Comparison of ENCODE assay signal across 10 cellular contexts in the genomic region with DNA sequence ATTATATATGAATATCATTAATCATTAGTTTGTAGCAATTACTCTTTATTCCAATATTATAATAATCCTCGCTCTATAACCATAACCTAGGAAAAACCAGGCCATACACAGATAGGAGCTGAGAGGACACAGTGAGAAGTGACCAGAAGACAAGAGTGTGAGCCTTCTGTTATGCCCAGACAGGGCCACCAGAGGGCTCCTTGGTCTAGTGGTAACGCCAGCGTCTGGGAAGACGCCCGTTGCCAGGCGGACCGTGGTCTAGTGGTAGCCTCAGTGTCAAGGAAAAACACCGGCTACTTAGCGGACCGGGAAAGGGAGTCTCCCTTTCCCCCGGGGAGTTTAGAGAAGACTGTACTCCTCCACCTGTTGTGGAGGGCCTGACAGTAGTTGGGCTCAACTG. TPM values are rescaled to one million over a fixed set of nuclear protein-coding genes. Genes with fewer than 3 reads are reported as not detected.
A peak's percentile ranks its signal among the peaks of the same experiment; 100 is the strongest.
DNase-seq lines count a peak whose midpoint lies in the region; ATAC-seq and TF ChIP-seq lines count a peak whose summit lies in the region.
"Not testable (repeated sequence)": the region's sequence is repeated elsewhere in the genome, so short reads cannot be mapped to it uniquely, and the experiment has no call there.
"Had no signal": no experiment of that assay in that cellular context is flagged by ENCODE, and none has a peak within 500 bp of the region (broad histone marks: within the 10 kb centered on the region; RNA-seq: fewer than 3 reads in every experiment).

No MANE protein-coding gene starts in this region.

- not testable (repeated sequence) for ATAC-seq in Panc1, mucosa of descending colon

- not testable (repeated sequence) for H3K4me3 ChIP-seq in BE2C (ENCODE audit: low read depth, low read length); Panc1 (ENCODE audit: low read depth in 2 of 2, low read length in 2 of 2); mammary epithelial cell (replicated peaks in 1 of 3; ENCODE audit: insufficient read depth in 1 of 3, low read depth in 2 of 3, low read length in 3 of 3); mucosa of descending colon

- dilution Hi-C loops in mammary epithelial cell (cut with HindIII; ENCODE audit: low sequenced_read_pairs), result not testable (repeated sequence)

- H3K4me3 Mint-ChIP-seq in H9; glutamatergic neuron (ENCODE audit: unreplicated experiment): not testable (repeated sequence)

- H4K91ac ChIP-seq in H9 (ENCODE audit: insufficient read length, low read depth, low read length), result not testable (repeated sequence)

- H3K79me2 ChIP-seq in H9 (ENCODE audit: insufficient read depth, low read length); mammary epithelial cell (ENCODE audit: insufficient read depth, low read length): not testable (repeated sequence)

- H3K27ac ChIP-seq in H9 (ENCODE audit: insufficient read length, low read depth, low read length); Panc1 (ENCODE audit: low read length); mammary epithelial cell (ENCODE audit: insufficient read depth, low read depth, low read length): not testable (repeated sequence)

- not testable (repeated sequence) for H3K18ac ChIP-seq in H9 (ENCODE audit: insufficient read length, low read depth, low read length)

- H3K36me3 ChIP-seq in BE2C; Panc1 (ENCODE audit: control insufficient read depth, insufficient read depth, low read length); mammary epithelial cell (ENCODE audit: insufficient read depth, low read length); mucosa of descending colon (ENCODE audit: low read depth): not testable (repeated sequence)

- not testable (repeated sequence) for H3K27me3 ChIP-seq in BE2C; H9 (ENCODE audit: insufficient read depth, low read length); mammary epithelial cell (ENCODE audit: insufficient read depth, low read length)
- peaks cover 14% of the 10 kb centered on the region for H3K27me3 ChIP-seq in Panc1 (ENCODE audit: control insufficient read depth, insufficient read depth, low read length)

- not testable (repeated sequence) for H3K9ac ChIP-seq in H9 (ENCODE audit: extremely low read depth, insufficient read length, low read length); mammary epithelial cell (ENCODE audit: insufficient read depth, low read length)

- H3K79me1 ChIP-seq in H9 (ENCODE audit: insufficient read depth, low read depth, low read length, poor library complexity, severe bottlenecking), result not testable (repeated sequence)

- not testable (repeated sequence) for H3K36me3 Mint-ChIP-seq in H9 (ENCODE audit: insufficient read depth in 1 of 3, low read depth in 3 of 3); glutamatergic neuron (ENCODE audit: unreplicated experiment)

- H3K4ac ChIP-seq in H9 (ENCODE audit: low read depth, low read length), result not testable (repeated sequence)

- H3K14ac ChIP-seq in H9 (ENCODE audit: insufficient read depth, low read length), result not testable (repeated sequence)

- H3K4me1 Mint-ChIP-seq in H9; glutamatergic neuron (ENCODE audit: low read depth, unreplicated experiment): not testable (repeated sequence)

- H2BK5ac ChIP-seq in H9 (ENCODE audit: insufficient read length, low read length), result not testable (repeated sequence)

- not testable (repeated sequence) for H3K23me2 ChIP-seq in H9 (ENCODE audit: insufficient read length, low read depth, low read length, poor library complexity, severe bottlenecking)

- not testable (repeated sequence) for H3K23ac ChIP-seq in H9 (ENCODE audit: insufficient read length, low read depth, low read length)

- not testable (repeated sequence) for H2BK20ac ChIP-seq in H9 (ENCODE audit: low read depth, low read length, poor library complexity, severe bottlenecking)

- DNase-seq in BE2C (peak; percentile 42), glutamatergic neuron (peak; percentile 58), mucosa of descending colon (peak in 2 of 3 donors; percentile 26 to 37)
- DNase-seq in H9; Panc1 (ENCODE audit: low read depth, low spot score); mammary epithelial cell: not testable (repeated sequence)
- peak; percentile 31 for DNase-seq in activated CD8-positive, alpha-beta memory T cell treated with anti-CD3 and anti-CD28 coated beads, Interleukin-2, amount 50 U/mL, for 4 hours
- DNase-seq in stimulated activated CD4-positive, alpha-beta T cell treated with anti-CD3 and anti-CD28 coated beads, Interleukin-4, amount 100 ng/mL, for 24 hours, result peak; percentile 7

- not testable (repeated sequence) for H3K4me2 ChIP-seq in H9 (ENCODE audit: insufficient read depth, insufficient read length, low read length); mammary epithelial cell (ENCODE audit: insufficient read depth, low read depth, low read length)

- H3K27me3 Mint-ChIP-seq in H9 (ENCODE audit: low read depth); glutamatergic neuron (ENCODE audit: unreplicated experiment): not testable (repeated sequence)

- H2BK15ac ChIP-seq in H9 (ENCODE audit: low read depth, low read length), result not testable (repeated sequence)

- POLR2A ChIA-PET in Panc1 (lab: Charles Lee), result not testable (repeated sequence)

- H3K56ac ChIP-seq in H9 (ENCODE audit: insufficient read length, low read depth, low read length), result not testable (repeated sequence)

- H2BK12ac ChIP-seq in H9 (ENCODE audit: insufficient read length, low read depth, low read length), result not testable (repeated sequence)

- H3T11ph ChIP-seq in H9 (ENCODE audit: low read length), result not testable (repeated sequence)

- BruUV-seq in Panc1 (replicated peaks; lab: Mats Ljungman, UMichigan); mammary epithelial cell (replicated peaks; lab: Mats Ljungman, UMichigan): not testable (repeated sequence)

- H3K27ac Mint-ChIP-seq in H9; glutamatergic neuron (ENCODE audit: unreplicated experiment): not testable (repeated sequence)

- H4K20me1 ChIP-seq in H9 (ENCODE audit: control insufficient read depth, insufficient read depth, insufficient read length); mammary epithelial cell (ENCODE audit: insufficient read depth, low read length): not testable (repeated sequence)

- H2AFZ ChIP-seq in H9 (ENCODE audit: low read length); mammary epithelial cell (ENCODE audit: low read depth, low read length): not testable (repeated sequence)

- not testable (repeated sequence) for H3K9me3 ChIP-seq in BE2C; Panc1 (ENCODE audit: control insufficient read depth, insufficient read depth, low read depth, low read length); mammary epithelial cell (replicated peaks; ENCODE audit: insufficient read depth, low read length); mucosa of descending colon
- H3K9me3 ChIP-seq in H9 (ENCODE audit: control insufficient read depth, low read depth, low read length), result peaks cover 46% of the 10 kb centered on the region

- CTCF ChIA-PET in Panc1 (lab: Charles Lee); mammary epithelial cell (lab: Charles Lee; ENCODE audit: low non-redundant PET): not testable (repeated sequence)

- intact Hi-C loops in Panc1 (cut with micrococcal nuclease; ENCODE audit: unreplicated experiment); mammary epithelial cell (cut with micrococcal nuclease); mucosa of descending colon (cut with DNase I, micrococcal nuclease): not testable (repeated sequence)

- H3K9me3 Mint-ChIP-seq in H9, result peaks cover 66 to 68% of the 10 kb centered on the region in 2 experiments
- H3K9me3 Mint-ChIP-seq in glutamatergic neuron (ENCODE audit: unreplicated experiment), result not testable (repeated sequence)

- not testable (repeated sequence) for H3K4me1 ChIP-seq in BE2C; H9 (ENCODE audit: insufficient read depth, low read length); Panc1 (ENCODE audit: control insufficient read depth, insufficient read depth, low read length); mammary epithelial cell (ENCODE audit: insufficient read depth, low read length); mucosa of descending colon (ENCODE audit: low read depth)

- H2AK5ac ChIP-seq in H9 (ENCODE audit: insufficient read length, low read length), result not testable (repeated sequence)

- TF ChIP-seq CTCF in BE2C (IDR thresholded peaks at IDR 0.05; ENCODE audit: low read depth, low read length), result peak; percentile 46
- TF ChIP-seq CTCF in H9 (conservative IDR thresholded peaks at IDR 0.05), result peak; percentile 68
- TF ChIP-seq CTCF in Panc1 (IDR thresholded peaks at IDR 0.05), result peak; percentile 83
- peak; percentile 13 to 47 for TF ChIP-seq CTCF in mammary epithelial cell (conservative IDR thresholded peaks at IDR 0.05 in 1 of 2, IDR thresholded peaks at IDR 0.05 in 1 of 2; ENCODE audit: extremely low read depth in 1 of 2, insufficient read depth in 1 of 2, low read depth in 1 of 2, low read length in 2 of 2)
- TF ChIP-seq CTCF in glutamatergic neuron (IDR thresholded peaks at IDR 0.05; ENCODE audit: partially characterized antibody, unreplicated experiment), result peak; percentile 59
- not testable (repeated sequence) for TF ChIP-seq CTCF in mucosa of descending colon (IDR thresholded peaks at IDR 0.05)

- in situ Hi-C loops in Panc1 (cut with HindIII; ENCODE audit: low pct_unique_long_range_greater_than_20kb, low sequenced_read_pairs), result not testable (repeated sequence)
- in situ Hi-C loops in mammary epithelial cell (cut with MboI; ENCODE audit: low sequenced_read_pairs in 2 of 2), result loop anchor here in 1 of 2 donors (25.0 kb wide), 1 partner anchor 94 kb away; a partner anchor contains a TSS

- not testable (repeated sequence) for H2BK120ac ChIP-seq in H9 (ENCODE audit: low read depth, low read length, poor library complexity, severe bottlenecking)

- WGBS in H9 (ENCODE audit: extremely low coverage, insufficient read length, low lambda C conversion rate), result no CpG with 5 or more reads among the region's 11 CpGs
- WGBS in mammary epithelial cell (ENCODE audit: low coverage, missing lambda C conversion rate), result 0% methylated on average over 1 of the region's 11 CpGs

- H4K8ac ChIP-seq in H9 (replicated peaks; ENCODE audit: insufficient read length, low read depth, low read length), result not testable (repeated sequence)

- not testable (repeated sequence) for H4K5ac ChIP-seq in H9 (ENCODE audit: insufficient read length, low read depth, low read length)

RNA-seq across cellular contexts. Expression of a gene that starts 35.2 kb away (rescaled TPM):
- polyA plus RNA-seq in BE2C (2012; ENCODE audit: insufficient read depth, insufficient read length, low read depth), result 1.5 TPM
- total RNA-seq in H9 (2021), result 0.24 TPM in 1 of 2 replicates, not detected in the other
- not detected for total RNA-seq in Panc1 (2021; ENCODE audit: unreplicated experiment)
- polyA plus RNA-seq in Panc1 (2012; ENCODE audit: insufficient read length), result not detected
- total RNA-seq in mammary epithelial cell, result not detected
- not detected for polyA plus RNA-seq in mammary epithelial cell
- polyA minus RNA-seq in mammary epithelial cell, result not detected
- total RNA-seq in glutamatergic neuron (ENCODE audit: unreplicated experiment), result 0.34 TPM
- not detected for total RNA-seq in mucosa of descending colon
- total RNA-seq: activated T-helper 17 cell treated with anti-CD3 and anti-CD28 coated beads, Interleukin-2, amount 50 U/mL, for 72 hours had no signal

RNA-seq across cellular contexts. Expression of a gene that starts 45.4 kb away (rescaled TPM):
- polyA plus RNA-seq in BE2C (2012; ENCODE audit: insufficient read depth, insufficient read length, low read depth), result not detected
- total RNA-seq in H9 (2021) (not detected in 2 replicates), Panc1 (2021; ENCODE audit: unreplicated experiment) (not detected), mammary epithelial cell (not detected), glutamatergic neuron (ENCODE audit: unreplicated experiment) (not detected), mucosa of descending colon (not detected)
- polyA plus RNA-seq in Panc1 (2012; ENCODE audit: insufficient read length), result not detected
- polyA plus RNA-seq in mammary epithelial cell, result not detected
- not detected for polyA minus RNA-seq in mammary epithelial cell
- total RNA-seq: activated T-helper 17 cell treated with anti-CD3 and anti-CD28 coated beads, Interleukin-2, amount 50 U/mL, for 72 hours; SK-MEL-5 had no signal
